1 cellular context compared by ENCODE assay signal in the genomic region with DNA sequence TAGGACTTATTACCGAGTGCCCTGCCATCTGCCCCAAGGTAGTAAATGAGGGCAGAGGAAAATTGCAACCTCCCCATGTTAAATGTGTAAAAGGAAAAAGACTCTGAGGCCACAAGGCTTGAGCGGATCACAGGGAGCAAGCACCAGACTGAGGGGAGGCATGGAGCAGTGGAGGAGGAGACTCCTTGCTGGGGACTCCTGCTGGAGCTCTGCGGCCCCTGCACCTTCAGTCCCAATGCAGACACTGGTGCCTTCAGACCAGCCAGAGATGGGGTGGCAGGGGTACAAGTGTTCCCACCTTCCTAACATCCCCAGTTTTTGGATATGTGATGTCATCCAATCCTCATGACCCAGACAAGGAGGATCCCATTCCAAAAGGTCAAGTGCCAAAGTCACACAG.
TF ChIP-seq lines count a peak whose summit lies in the region.

No MANE protein-coding gene starts in this region.

TF ChIP-seq in HCT116, 20 proteins besides CTCF, POLR2A, EP300 and RAD21 (continued from another document):
- TF ChIP-seq, protein P1, sequence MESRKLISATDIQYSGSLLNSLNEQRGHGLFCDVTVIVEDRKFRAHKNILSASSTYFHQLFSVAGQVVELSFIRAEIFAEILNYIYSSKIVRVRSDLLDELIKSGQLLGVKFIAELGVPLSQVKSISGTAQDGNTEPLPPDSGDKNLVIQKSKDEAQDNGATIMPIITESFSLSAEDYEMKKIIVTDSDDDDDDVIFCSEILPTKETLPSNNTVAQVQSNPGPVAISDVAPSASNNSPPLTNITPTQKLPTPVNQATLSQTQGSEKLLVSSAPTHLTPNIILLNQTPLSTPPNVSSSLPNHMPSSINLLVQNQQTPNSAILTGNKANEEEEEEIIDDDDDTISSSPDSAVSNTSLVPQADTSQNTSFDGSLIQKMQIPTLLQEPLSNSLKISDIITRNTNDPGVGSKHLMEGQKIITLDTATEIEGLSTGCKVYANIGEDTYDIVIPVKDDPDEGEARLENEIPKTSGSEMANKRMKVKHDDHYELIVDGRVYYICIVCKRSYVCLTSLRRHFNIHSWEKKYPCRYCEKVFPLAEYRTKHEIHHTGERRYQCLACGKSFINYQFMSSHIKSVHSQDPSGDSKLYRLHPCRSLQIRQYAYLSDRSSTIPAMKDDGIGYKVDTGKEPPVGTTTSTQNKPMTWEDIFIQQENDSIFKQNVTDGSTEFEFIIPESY (IDR thresholded peaks at IDR 0.05; ENCODE audit: extremely low read depth, insufficient replicate concordance, low read length) = no peak
- TF ChIP-seq CEBPB (IDR thresholded peaks at IDR 0.05; ENCODE audit: low read depth) = no peak
- TF ChIP-seq SP1 (IDR thresholded peaks at IDR 0.05; ENCODE audit: low read depth) = no peak
